In genomic region chr12:123395236-123395635, GRCh38 we compare ENCODE assay signal across 17 cellular contexts.
"Had no signal": no experiment of that assay in that cellular context is flagged by ENCODE, and none has a peak within 500 bp of the region (broad histone marks: within the 10 kb centered on the region; RNA-seq: fewer than 3 reads in every experiment).

No MANE protein-coding gene starts in this region.

- DNase-seq: activated CD4-positive, alpha-beta T cell treated with anti-CD3 and anti-CD28 coated beads, Interleukin-2, amount 50 U/mL, for 4 hours; activated CD8-positive, alpha-beta memory T cell treated with anti-CD3 and anti-CD28 coated beads, Interleukin-2, amount 10 ng/mL, durations not matched to agents 7 days and 5 days; activated effector memory CD4-positive, alpha-beta T cell treated with anti-CD3 and anti-CD28 coated beads, Interleukin-2, amount 50 U/mL, for 16 hours; activated naive CD4-positive, alpha-beta T cell treated with anti-CD3 and anti-CD28 coated beads, Interleukin-2, amount 50 U/mL, for 16 hours; adrenal gland; effector memory CD8-positive, alpha-beta T cell; foreskin melanocyte; glutamatergic neuron; hippocampal formation; left cardiac atrium; naive thymus-derived CD8-positive, alpha-beta T cell; retina; stimulated activated naive CD4-positive, alpha-beta T cell treated with Interleukin-2 at 50 U/mL for 16 hours; trophoblast cell had no signal

- H3K27ac ChIP-seq: adrenal gland, epithelial cell of prostate had no signal

- ATAC-seq: activated CD8-positive, alpha-beta memory T cell treated with anti-CD3 and anti-CD28 coated beads, Interleukin-2, amount 10 ng/mL, durations not matched to agents 7 days and 5 days; effector memory CD8-positive, alpha-beta T cell; left cardiac atrium; naive thymus-derived CD8-positive, alpha-beta T cell had no signal

- H3K4me3 ChIP-seq: adrenal gland, SK-N-MC had no signal

- H3K9me3 ChIP-seq: adrenal gland had no signal

- H3K9me3 Mint-ChIP-seq: dendritic cell treated with granulocyte-macrophage colony-stimulating factor and Interleukin-4, amounts not matched to agents 40 ng/mL and 50 ng/mL, for 4 days; effector memory CD8-positive, alpha-beta T cell; naive thymus-derived CD8-positive, alpha-beta T cell had no signal

- H3K4me3 Mint-ChIP-seq: activated CD8-positive, alpha-beta memory T cell treated with anti-CD3 and anti-CD28 coated beads, Interleukin-2, amount 10 ng/mL, durations not matched to agents 7 days and 5 days; dendritic cell treated with granulocyte-macrophage colony-stimulating factor and Interleukin-4, amounts not matched to agents 40 ng/mL and 50 ng/mL, for 4 days; effector memory CD8-positive, alpha-beta T cell had no signal

- H3K27me3 Mint-ChIP-seq: activated CD8-positive, alpha-beta memory T cell treated with anti-CD3 and anti-CD28 coated beads, Interleukin-2, amount 10 ng/mL, durations not matched to agents 7 days and 5 days; dendritic cell treated with granulocyte-macrophage colony-stimulating factor and Interleukin-4, amounts not matched to agents 40 ng/mL and 50 ng/mL, for 4 days; effector memory CD8-positive, alpha-beta T cell; naive thymus-derived CD8-positive, alpha-beta T cell had no signal

- H3K27ac Mint-ChIP-seq: activated CD8-positive, alpha-beta memory T cell treated with anti-CD3 and anti-CD28 coated beads, Interleukin-2, amount 10 ng/mL, durations not matched to agents 7 days and 5 days; dendritic cell treated with granulocyte-macrophage colony-stimulating factor and Interleukin-4, amounts not matched to agents 40 ng/mL and 50 ng/mL, for 4 days had no signal
